ENCODE assay signal across 26 cellular contexts in genomic region chr11:64023731-64024710, GRCh38. TPM values are rescaled to one million over a fixed set of nuclear protein-coding genes. Genes with fewer than 3 reads are reported as not detected.
A peak's percentile ranks its signal among the peaks of the same experiment; 100 is the strongest.
DNase-seq lines count a peak whose midpoint lies in the region; ATAC-seq, FAIRE-seq and TF ChIP-seq lines count a peak whose summit lies in the region.
"Had no signal": no experiment of that assay in that cellular context is flagged by ENCODE, and none has a peak within 500 bp of the region (broad histone marks: within the 10 kb centered on the region; RNA-seq: fewer than 3 reads in every experiment).

No MANE protein-coding gene starts in this region.

- ATAC-seq in A549 (no peak), body of pancreas (no peak)
- ATAC-seq in activated T-helper 17 cell treated with anti-CD3 and anti-CD28 coated beads, Interleukin-2, amount 50 U/mL, for 72 hours (replicated peaks): no peak
- ATAC-seq: activated CD8-positive, alpha-beta memory T cell treated with anti-CD3 and anti-CD28 coated beads, Interleukin-2, amount 10 ng/mL, durations not matched to agents 7 days and 5 days; sciatic nerve had no signal

- peaks cover 47% of the 10 kb centered on the region for H3K27me3 ChIP-seq in iPS-20b (ENCODE audit: insufficient read depth, low read length)
- peaks cover 0 to 12% (median 0%) of the 10 kb centered on the region in 4 donors for H3K27me3 ChIP-seq in esophagus muscularis mucosa
- no peaks in the 10 kb centered on the region for H3K27me3 ChIP-seq in body of pancreas
- H3K27me3 ChIP-seq: cardiac muscle cell, SJSA1, suprapubic skin, uterus had no signal

- TF ChIP-seq EP300 in A549 (IDR thresholded peaks at IDR 0.05): no peak
- no peak for TF ChIP-seq EP300 in esophagus muscularis mucosa (IDR thresholded peaks at IDR 0.05)

- TF ChIP-seq CTCF in A549 (IDR thresholded peaks at IDR 0.05): no peak
- no peak for TF ChIP-seq CTCF in esophagus muscularis mucosa (IDR thresholded peaks at IDR 0.05)
- no peak for TF ChIP-seq CTCF in body of pancreas (IDR thresholded peaks at IDR 0.05)

- no peaks in the 10 kb centered on the region for H3K9me3 ChIP-seq in A549
- no peaks in the 10 kb centered on the region for H3K9me3 ChIP-seq in iPS-20b (ENCODE audit: insufficient read depth, low read depth, low read length)
- H3K9me3 ChIP-seq in esophagus muscularis mucosa: no peaks in the 10 kb centered on the region
- no peaks in the 10 kb centered on the region for H3K9me3 ChIP-seq in body of pancreas
- H3K9me3 ChIP-seq: SJSA1, suprapubic skin, uterus had no signal

- no peak for DNase-seq in A549 (ENCODE audit: low read depth in 1 of 2, low spot score in 1 of 2)
- DNase-seq in esophagus muscularis mucosa (ENCODE audit: extremely low spot score): no peak
- no peak for DNase-seq in NK-92 (lab: John Stamatoyannopoulos, UW; ENCODE audit: unreplicated experiment)
- no peak for DNase-seq in body of pancreas
- DNase-seq: activated CD4-positive, alpha-beta T cell treated with anti-CD3 and anti-CD28 coated beads, Interleukin-2, amount 10 ng/mL, durations not matched to agents 24 days and 14 days; activated CD8-positive, alpha-beta memory T cell treated with anti-CD3 and anti-CD28 coated beads, Interleukin-2, amount 10 ng/mL, durations not matched to agents 7 days and 5 days; C1 segment of cervical spinal cord; Calu3; dermis blood vessel endothelial cell; kidney; mammary epithelial cell; NCI-H1092; NCI-H2029 treated with DMSO at 0.1 percent for 48 hours; uterus had no signal

- H3K27ac Mint-ChIP-seq in activated T-helper 17 cell treated with anti-CD3 and anti-CD28 coated beads, Interleukin-2, amount 50 U/mL, for 72 hours: peak overlapping the region; percentile 54
- H3K27ac Mint-ChIP-seq: activated CD4-positive, alpha-beta T cell treated with anti-CD3 and anti-CD28 coated beads, Interleukin-2, amount 10 ng/mL, durations not matched to agents 24 days and 14 days; activated CD8-positive, alpha-beta memory T cell treated with anti-CD3 and anti-CD28 coated beads, Interleukin-2, amount 10 ng/mL, durations not matched to agents 7 days and 5 days; activated T-helper 2 cell treated with anti-CD3 and anti-CD28 coated beads, Interferon-gamma antibody, Interleukin-2, Interleukin-4, amounts not matched to agents 10 μg/mL and 5 μg/mL and 100 μg/mL, durations not matched to agents 14 hours and 24 hours and 36 hours; T-helper 1 cell treated with Interleukin-12 subunit alpha and Interleukin-12 subunit beta and Interleukin-4 antibody, amounts not matched to agents 30 μg/mL and 1 μg/mL, for 36 hours had no signal

- no peaks in the 10 kb centered on the region for H3K36me3 ChIP-seq in iPS-20b (ENCODE audit: insufficient read depth, low read depth, low read length)
- H3K36me3 ChIP-seq in esophagus muscularis mucosa: no peaks in the 10 kb centered on the region
- H3K36me3 ChIP-seq in body of pancreas (replicated peaks in 1 of 2; ENCODE audit: insufficient read depth in 1 of 2, low read depth in 2 of 2): no peaks in the 10 kb centered on the region
- H3K36me3 ChIP-seq: cardiac muscle cell, SJSA1, suprapubic skin, uterus had no signal

- H3K4me1 Mint-ChIP-seq in activated T-helper 17 cell treated with anti-CD3 and anti-CD28 coated beads, Interleukin-2, amount 50 U/mL, for 72 hours: no peaks in the 10 kb centered on the region
- H3K4me1 Mint-ChIP-seq: activated CD4-positive, alpha-beta T cell treated with anti-CD3 and anti-CD28 coated beads, Interleukin-2, amount 10 ng/mL, durations not matched to agents 24 days and 14 days; activated CD8-positive, alpha-beta memory T cell treated with anti-CD3 and anti-CD28 coated beads, Interleukin-2, amount 10 ng/mL, durations not matched to agents 7 days and 5 days had no signal

- intact Hi-C loops in esophagus muscularis mucosa (cut with DNase I) (no loop called here), body of pancreas (cut with DNase I) (no loop called here)

- no peak overlapping the region for H3K4me3 Mint-ChIP-seq in activated T-helper 17 cell treated with anti-CD3 and anti-CD28 coated beads, Interleukin-2, amount 50 U/mL, for 72 hours
- H3K4me3 Mint-ChIP-seq: activated CD4-positive, alpha-beta T cell treated with anti-CD3 and anti-CD28 coated beads, Interleukin-2, amount 10 ng/mL, durations not matched to agents 24 days and 14 days; activated CD8-positive, alpha-beta memory T cell treated with anti-CD3 and anti-CD28 coated beads, Interleukin-2, amount 10 ng/mL, durations not matched to agents 7 days and 5 days; T-helper 1 cell treated with Interleukin-12 subunit alpha and Interleukin-12 subunit beta and Interleukin-4 antibody, amounts not matched to agents 30 μg/mL and 1 μg/mL, for 36 hours had no signal

- H3K4me2 ChIP-seq in A549: no peak overlapping the region
- H3K4me2 ChIP-seq: hepatocyte had no signal

- H3K4me1 ChIP-seq in A549 (no peaks in the 10 kb centered on the region), iPS-20b (ENCODE audit: insufficient read depth, low read length) (peaks cover 41% of the 10 kb centered on the region; the same call in 1 of the 2 replicates), esophagus muscularis mucosa (peaks cover 9 to 12% (median 12%) of the 10 kb centered on the region in 4 donors), body of pancreas (peaks cover 15% of the 10 kb centered on the region)
- H3K4me1 ChIP-seq: SJSA1, uterus had no signal

- POLR2A ChIA-PET in A549 (lab: Yijun Ruan, JAX): no interaction called here

- peaks cover 12% of the 10 kb centered on the region for H3K27me3 Mint-ChIP-seq in activated T-helper 17 cell treated with anti-CD3 and anti-CD28 coated beads, Interleukin-2, amount 50 U/mL, for 72 hours

- TF ChIP-seq RAD21 in A549 (conservative IDR thresholded peaks at IDR 0.05 in 1 of 2, IDR thresholded peaks at IDR 0.05 in 1 of 2): no peak

- CTCF ChIA-PET in A549 (lab: Yijun Ruan, JAX): interaction anchor here (0.5 to 2.5 kb wide), 6 partner anchors 9 to 186 kb away, joined by 3 to 9 read pairs (median 3); no protein-coding TSS in a partner anchor

- no peak for TF ChIP-seq POLR2A in A549 (IDR thresholded peaks at IDR 0.05; ENCODE audit: low read length)
- TF ChIP-seq POLR2A in esophagus muscularis mucosa (IDR thresholded peaks at IDR 0.05; ENCODE audit: low read depth): no peak
- TF ChIP-seq POLR2A in body of pancreas (IDR thresholded peaks at IDR 0.05): no peak

- H3K4me3 ChIP-seq in A549 (no peak overlapping the region), iPS-20b (ENCODE audit: low read length) (no peak overlapping the region; the same call in 1 of the 2 replicates), esophagus muscularis mucosa (no peak overlapping the region), body of pancreas (no peak overlapping the region)
- H3K4me3 ChIP-seq: cardiac muscle cell, hepatocyte, SJSA1, suprapubic skin, uterus had no signal

- no peaks in the 10 kb centered on the region for H3K36me3 Mint-ChIP-seq in activated T-helper 17 cell treated with anti-CD3 and anti-CD28 coated beads, Interleukin-2, amount 50 U/mL, for 72 hours (ENCODE audit: low read depth)
- H3K36me3 Mint-ChIP-seq: activated CD8-positive, alpha-beta memory T cell treated with anti-CD3 and anti-CD28 coated beads, Interleukin-2, amount 10 ng/mL, durations not matched to agents 7 days and 5 days had no signal

- H3K27ac ChIP-seq in A549 (no peak overlapping the region), iPS-20b (ENCODE audit: low read length) (no peak overlapping the region), esophagus muscularis mucosa (replicated peaks in 1 of 4) (no peak overlapping the region), body of pancreas (peak overlapping the region in 1 of 4 donors; percentile 11)
- H3K27ac ChIP-seq: cardiac muscle cell, hepatocyte, SJSA1, suprapubic skin, uterus had no signal

- 83% methylated on average over 19 of the region's 19 CpGs for WGBS in A549 (ENCODE audit: missing lambda C conversion rate)
- 86% methylated on average over 19 of the region's 19 CpGs for WGBS in esophagus muscularis mucosa
- WGBS in body of pancreas, 2 donors: 88 to 93% methylated on average over 18 to 19 of the region's 19 CpGs

- H3K9ac ChIP-seq in iPS-20b (ENCODE audit: low read depth, low read length): peak overlapping the region; percentile 31; the same call in 1 of the 2 replicates

- H3K9me3 Mint-ChIP-seq in activated T-helper 17 cell treated with anti-CD3 and anti-CD28 coated beads, Interleukin-2, amount 50 U/mL, for 72 hours: no peaks in the 10 kb centered on the region
- H3K9me3 Mint-ChIP-seq: activated CD4-positive, alpha-beta T cell treated with anti-CD3 and anti-CD28 coated beads, Interleukin-2, amount 10 ng/mL, durations not matched to agents 24 days and 14 days; activated T-helper 2 cell treated with anti-CD3 and anti-CD28 coated beads, Interferon-gamma antibody, Interleukin-2, Interleukin-4, amounts not matched to agents 10 μg/mL and 5 μg/mL and 100 μg/mL, durations not matched to agents 14 hours and 24 hours and 36 hours; T-helper 1 cell treated with Interleukin-12 subunit alpha and Interleukin-12 subunit beta and Interleukin-4 antibody, amounts not matched to agents 30 μg/mL and 1 μg/mL, for 36 hours had no signal

- FAIRE-seq in A549 (lab: Jason Lieb, UNC): no peak
- FAIRE-seq: kidney had no signal

RNA-seq across cellular contexts. Expression of gene FLRT1, which starts 11.7 kb away (rescaled TPM):
- 0.28 and 0.31 TPM in 2 replicates for polyA plus RNA-seq in A549 (2011; rRNA removed)
- 0.08 and 0.10 TPM in 2 replicates for polyA plus RNA-seq in A549 (2012; cell fraction: cytosol; rRNA removed)
- 0.02 and 0.10 TPM in 2 replicates for polyA plus RNA-seq in A549 (2012; cell fraction: nucleus; rRNA removed)
- 0.07 to 0.13 TPM (median 0.10 TPM) in 3 replicates for polyA plus RNA-seq in A549 (2017; fragmentation: RNase III; extraction: RNeasy Plus Mini Kit Qiagen cat#74134 plus additional on column Dnase treatment)
- 0.58 and 0.73 TPM in 2 replicates for polyA minus RNA-seq in A549 (2011; rRNA and poly(A)+ RNA removed)
- not detected for total RNA-seq in activated T-helper 17 cell treated with anti-CD3 and anti-CD28 coated beads, Interleukin-2, amount 50 U/mL, for 72 hours
- total RNA-seq in esophagus muscularis mucosa: 1 to 10 TPM; 2.1 to 5.0 (median 3.1) TPM
- total RNA-seq in body of pancreas: under 1 TPM in 1 of 2 donors, not detected in 1; 0.26 TPM
- total RNA-seq: activated CD4-positive, alpha-beta T cell treated with anti-CD3 and anti-CD28 coated beads, Interleukin-2, amount 10 ng/mL, durations not matched to agents 24 days and 14 days; activated CD8-positive, alpha-beta memory T cell treated with anti-CD3 and anti-CD28 coated beads, Interleukin-2, amount 10 ng/mL, durations not matched to agents 7 days and 5 days; activated T-helper 2 cell treated with anti-CD3 and anti-CD28 coated beads, Interferon-gamma antibody, Interleukin-2, Interleukin-4, amounts not matched to agents 10 μg/mL and 5 μg/mL and 100 μg/mL, durations not matched to agents 14 hours and 24 hours and 36 hours; dermis blood vessel endothelial cell; HT1080; LHCN-M2; myocyte; suprapubic skin had no signal

RNA-seq across cellular contexts. Expression of gene OTUB1, which starts 37.8 kb away (rescaled TPM):
- polyA plus RNA-seq in A549 (2011; rRNA removed): 109 and 113 TPM in 2 replicates
- 235 and 277 TPM in 2 replicates for polyA plus RNA-seq in A549 (2012; cell fraction: cytosol; rRNA removed)
- 475 and 538 TPM in 2 replicates for polyA plus RNA-seq in A549 (2012; cell fraction: nucleus; rRNA removed)
- polyA plus RNA-seq in A549 (2017; fragmentation: RNase III; extraction: RNeasy Plus Mini Kit Qiagen cat#74134 plus additional on column Dnase treatment): 94.0 to 97.4 TPM (median 95.8 TPM) in 3 replicates
- polyA minus RNA-seq in A549 (2011; rRNA and poly(A)+ RNA removed): 88.6 and 93.5 TPM in 2 replicates
- total RNA-seq in activated T-helper 17 cell treated with anti-CD3 and anti-CD28 coated beads, Interleukin-2, amount 50 U/mL, for 72 hours: 10 to 100 TPM; 59.4 to 84.2 TPM
- 10 to 100 TPM; 57.7 to 70.5 (median 65.4) TPM for total RNA-seq in esophagus muscularis mucosa
- total RNA-seq in body of pancreas: 10 to 100 TPM; 20.8 to 36.3 TPM

RNA-seq across cellular contexts. Expression of gene COX8A, which starts 49.6 kb away (rescaled TPM):
- 312 and 358 TPM in 2 replicates for polyA plus RNA-seq in A549 (2011; rRNA removed)
- 1,415 and 1,671 TPM in 2 replicates for polyA plus RNA-seq in A549 (2012; cell fraction: cytosol; rRNA removed)
- 2,004 and 2,028 TPM in 2 replicates for polyA plus RNA-seq in A549 (2012; cell fraction: nucleus; rRNA removed)
- polyA plus RNA-seq in A549 (2017; fragmentation: RNase III; extraction: RNeasy Plus Mini Kit Qiagen cat#74134 plus additional on column Dnase treatment): 750 to 794 TPM (median 759 TPM) in 3 replicates
- polyA minus RNA-seq in A549 (2011; rRNA and poly(A)+ RNA removed): 299 and 328 TPM in 2 replicates
- 100 to 1,000 TPM; 329 to 461 TPM for total RNA-seq in activated T-helper 17 cell treated with anti-CD3 and anti-CD28 coated beads, Interleukin-2, amount 50 U/mL, for 72 hours
- 100 to 1,000 TPM; 393 to 518 (median 445) TPM for total RNA-seq in esophagus muscularis mucosa
- total RNA-seq in body of pancreas: 100 to 1,000 TPM in 1 of 2 donors, 10 to 100 TPM in 1; 51.9 to 184 TPM
